In genomic region chr11:121466063-121466794, GRCh38 we compare ENCODE assay signal across 8 cellular contexts. TPM values are rescaled to one million over a fixed set of nuclear protein-coding genes. Genes with fewer than 3 reads are reported as not detected.
DNase-seq lines count a peak whose midpoint lies in the region; ATAC-seq and TF ChIP-seq lines count a peak whose summit lies in the region.

No MANE protein-coding gene starts in this region.

- H3K9me3 ChIP-seq in A673 (ENCODE audit: low read depth, low read length, poor library complexity, severe bottlenecking) (no peaks in the 10 kb centered on the region), GM23248 (ENCODE audit: low read depth) (no peaks in the 10 kb centered on the region)

- intact Hi-C loops in A673 (cut with micrococcal nuclease; ENCODE audit: unreplicated experiment) (no loop called here), head of caudate nucleus (cut with DNase I) (no loop called here)

- peak overlapping the region; percentile 71 for H3K27ac Mint-ChIP-seq in osteocyte (ENCODE audit: unreplicated experiment)

- peak overlapping the region; percentile 56 for H3K4me2 ChIP-seq in GM23248 (ENCODE audit: unreplicated experiment)

- peaks cover 40% of the 10 kb centered on the region for H3F3A ChIP-seq in GM23248 (ENCODE audit: insufficient read depth)

- H3K4me1 Mint-ChIP-seq in osteocyte (ENCODE audit: unreplicated experiment) = peaks cover 50% of the 10 kb centered on the region

- H4K20me1 ChIP-seq in GM23248 (ENCODE audit: insufficient read depth) = no peaks in the 10 kb centered on the region

- WGBS in GM23248 (ENCODE audit: low coverage in 1 of 2, low lambda C conversion rate in 2 of 2, missing lambda C conversion rate in 2 of 2), 2 experiments = 16 to 17% methylated on average over 8 of the region's 8 CpGs

- H3K79me2 ChIP-seq in GM23248 (ENCODE audit: insufficient read depth) = no peaks in the 10 kb centered on the region

- peaks cover 17% of the 10 kb centered on the region for H3K4me1 ChIP-seq in A673 (ENCODE audit: insufficient read depth, low read length, poor library complexity, severe bottlenecking)
- H3K4me1 ChIP-seq in GM23248 (ENCODE audit: insufficient read depth) = peaks cover 40% of the 10 kb centered on the region

- no peaks in the 10 kb centered on the region for H3K36me3 ChIP-seq in A673 (ENCODE audit: insufficient read depth, low read length, poor library complexity, severe bottlenecking)
- H3K36me3 ChIP-seq in GM23248 (ENCODE audit: low read depth) = no peaks in the 10 kb centered on the region

- DNase-seq in A673 (ENCODE audit: low spot score) = peak; percentile 93
- DNase-seq in GM23248 = peak; percentile 99
- peak; percentile 80 for DNase-seq in NCI-H460 (ENCODE audit: extremely low read depth, low read depth)
- peak; percentile 79 for DNase-seq in activated effector memory CD4-positive, alpha-beta T cell treated with anti-CD3 and anti-CD28 coated beads, Interleukin-2, amount 50 U/mL, for 16 hours
- DNase-seq in head of caudate nucleus = peak; percentile 34 to 91 (median 66)
- peak; percentile 89 for DNase-seq in osteocyte (ENCODE audit: extremely low spot score, unreplicated experiment)

- no peaks in the 10 kb centered on the region for H3K27me3 Mint-ChIP-seq in osteocyte (ENCODE audit: unreplicated experiment)

- ATAC-seq in GM19324 (IDR thresholded peaks at IDR 0.05; ENCODE audit: low FRiP score, unreplicated experiment) (no peak), HG02588 (IDR thresholded peaks at IDR 0.05; ENCODE audit: unreplicated experiment) (no peak)

- H2AFZ ChIP-seq in GM23248 = no peak overlapping the region; the same call in 1 of the 2 replicates

- TF ChIP-seq CTCF in A673 (conservative IDR thresholded peaks at IDR 0.05; ENCODE audit: low read depth, low read length) = no peak
- no peak for TF ChIP-seq CTCF in osteocyte (IDR thresholded peaks at IDR 0.05)

- BruUV-seq in A673 (replicated peaks; lab: Mats Ljungman, UMichigan) = no TSS peak

- no peak overlapping the region for H3K27ac ChIP-seq in A673 (ENCODE audit: low read depth, low read length, poor library complexity, severe bottlenecking)
- no peak overlapping the region; the same call in 1 of the 2 replicates for H3K27ac ChIP-seq in GM23248

- no peak overlapping the region for H3K9ac ChIP-seq in GM23248

- H3K36me3 Mint-ChIP-seq in osteocyte (ENCODE audit: unreplicated experiment) = no peaks in the 10 kb centered on the region

- H3K27me3 ChIP-seq in A673 (replicated peaks; ENCODE audit: insufficient read depth, low read depth, low read length, poor library complexity) (no peaks in the 10 kb centered on the region), GM23248 (replicated peaks; ENCODE audit: insufficient read depth) (no peaks in the 10 kb centered on the region)

- POLR2A ChIA-PET in A673 (lab: Charles Lee; ENCODE audit: low non-redundant PET) = no interaction called here

- no peaks in the 10 kb centered on the region for H3K9me2 ChIP-seq in GM23248 (ENCODE audit: insufficient read depth)

- no peak overlapping the region for H3K4me3 Mint-ChIP-seq in osteocyte (ENCODE audit: unreplicated experiment)

- in situ Hi-C loops in GM23248 (cut with MboI) = no loop called here

- H3K4me3 ChIP-seq in A673 (ENCODE audit: low read depth, low read length, poor library complexity, severe bottlenecking) (no peak overlapping the region), GM23248 (peak overlapping the region; percentile 55; the same call in 1 of the 2 replicates)

- no peaks in the 10 kb centered on the region for H3K9me3 Mint-ChIP-seq in osteocyte (ENCODE audit: unreplicated experiment)

- CTCF ChIA-PET in A673 (lab: Charles Lee) = no interaction called here

RNA-seq across cellular contexts. Expression of gene SORL1, which starts 14.1 kb away (rescaled TPM):
- 0.95 and 1.2 TPM in 2 replicates for total RNA-seq in A673 (2021)
- total RNA-seq in GM23248 (2014; rRNA removed; shearing (Covaris generic)) = 0.54 and 0.76 TPM in 2 replicates
- 0.26 and 0.30 TPM in 2 replicates for polyA plus RNA-seq in GM23248 (2016; fragmentation: Nextera tagmentation; extraction: Ambion mirVana)
- total RNA-seq in NCI-H460 (2014; rRNA removed; shearing (Covaris generic)) = 4.5 TPM in 2 replicates
- polyA plus RNA-seq in NCI-H460 (2014; cell fraction: nucleus; rRNA removed) = 2.2 and 3.7 TPM in 2 replicates
- 2.1 and 3.1 TPM in 2 replicates for total RNA-seq in osteocyte
